In the genomic region with DNA sequence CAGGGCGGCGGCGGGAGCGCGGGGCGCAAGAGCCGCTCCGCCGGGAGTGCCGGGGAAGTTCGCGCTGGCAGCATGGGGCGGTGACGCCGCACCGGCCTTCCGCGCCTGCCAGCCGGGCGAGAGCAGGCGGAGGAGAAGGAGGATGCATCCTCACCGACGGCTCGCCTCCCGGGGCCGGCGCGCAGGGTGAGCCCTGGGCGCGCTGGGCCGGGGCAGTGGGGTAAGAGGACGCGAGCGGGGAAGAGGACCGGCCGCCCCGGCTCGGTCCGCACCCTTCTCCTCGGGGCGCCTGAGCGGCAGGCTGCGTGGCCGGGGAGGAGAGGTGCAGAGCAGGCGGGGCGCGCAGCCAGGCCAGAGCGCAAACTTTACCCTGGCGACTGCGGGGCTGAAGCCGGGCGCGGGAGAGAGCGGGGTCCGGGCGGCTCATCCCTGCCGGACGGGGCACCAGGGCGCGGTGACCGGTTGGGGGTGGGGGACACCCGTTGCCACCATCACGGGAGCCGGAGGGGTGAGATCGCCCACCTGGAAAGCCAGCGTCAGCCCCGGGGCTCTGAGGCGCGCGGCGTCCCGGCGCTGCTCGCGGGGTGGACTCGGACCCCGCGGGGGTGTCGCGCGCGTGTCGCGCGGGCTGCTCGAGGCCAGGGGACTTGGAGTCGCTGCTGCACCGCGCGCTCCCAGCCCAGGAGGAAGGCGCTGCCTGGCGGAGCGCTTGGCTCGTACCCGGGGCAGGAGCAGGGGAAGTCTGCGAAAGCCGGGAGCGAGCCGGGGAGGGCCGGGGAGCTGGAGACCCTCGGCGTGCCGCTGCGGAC, we compare ENCODE assay signal across 14 cellular contexts. TPM values are rescaled to one million over a fixed set of nuclear protein-coding genes. Genes with fewer than 3 reads are reported as not detected.
DNase-seq lines count a peak whose midpoint lies in the region; ATAC-seq and TF ChIP-seq lines count a peak whose summit lies in the region.
"Had no signal": no experiment of that assay in that cellular context is flagged by ENCODE, and none has a peak within 500 bp of the region (broad histone marks: within the 10 kb centered on the region; RNA-seq: fewer than 3 reads in every experiment).

No MANE protein-coding gene starts in this region.

- peaks cover 36% of the 10 kb centered on the region for H3K27me3 Mint-ChIP-seq in endodermal cell (ENCODE audit: insufficient read depth)
- peaks cover 69% of the 10 kb centered on the region for H3K27me3 Mint-ChIP-seq in nephron progenitor cell (ENCODE audit: low read depth, poor library complexity)

- H3K27me3 ChIP-seq in H7 (ENCODE audit: control insufficient read depth, insufficient read depth, low read length), result peaks cover 31% of the 10 kb centered on the region
- peaks cover 37% of the 10 kb centered on the region for H3K27me3 ChIP-seq in endodermal cell (ENCODE audit: control insufficient read depth, insufficient read depth, low read length, poor library complexity, severe bottlenecking)

- H3K27ac Mint-ChIP-seq in endodermal cell (no peak overlapping the region), nephron progenitor cell (no peak overlapping the region)
- H3K27ac Mint-ChIP-seq: activated CD8-positive, alpha-beta T cell treated with anti-CD3 and anti-CD28 coated beads, Interleukin-2, amount 10 ng/mL, durations not matched to agents 7 days and 5 days had no signal

- peaks cover 3% of the 10 kb centered on the region for H3K4me1 ChIP-seq in endodermal cell (ENCODE audit: control insufficient read depth, insufficient read depth, low read length)

- no peak overlapping the region for H3K9ac ChIP-seq in endodermal cell (ENCODE audit: extremely low read depth, low read length, poor library complexity, severe bottlenecking)

- H3K36me3 Mint-ChIP-seq in endodermal cell (ENCODE audit: low read depth), result no peaks in the 10 kb centered on the region
- no peaks in the 10 kb centered on the region for H3K36me3 Mint-ChIP-seq in nephron progenitor cell (ENCODE audit: low read depth)

- H3K4me3 Mint-ChIP-seq in endodermal cell (peak overlapping the region; percentile 49), nephron progenitor cell (peak overlapping the region; percentile 68)
- H3K4me3 Mint-ChIP-seq: activated CD8-positive, alpha-beta T cell treated with anti-CD3 and anti-CD28 coated beads, Interleukin-2, amount 10 ng/mL, durations not matched to agents 7 days and 5 days had no signal

- H3K4me1 Mint-ChIP-seq in endodermal cell (peaks cover 2% of the 10 kb centered on the region), nephron progenitor cell (peaks cover 8% of the 10 kb centered on the region)

- H3K9me3 Mint-ChIP-seq in endodermal cell (no peaks in the 10 kb centered on the region), nephron progenitor cell (no peaks in the 10 kb centered on the region)

- no peak for TF ChIP-seq CTCF in endodermal cell (conservative IDR thresholded peaks at IDR 0.05)
- no peak for TF ChIP-seq CTCF in nephron progenitor cell (IDR thresholded peaks at IDR 0.05)

- ATAC-seq in HG03457 (IDR thresholded peaks at IDR 0.05; ENCODE audit: unreplicated experiment), result no peak
- ATAC-seq: activated CD8-positive, alpha-beta T cell treated with anti-CD3 and anti-CD28 coated beads, Interleukin-2, amount 10 ng/mL, durations not matched to agents 7 days and 5 days had no signal

- 0% methylated on average over 9 to 104 of the region's 104 CpGs for WGBS in endodermal cell (ENCODE audit: insufficient coverage in 1 of 2, insufficient read length in 1 of 2), 2 experiments

- peak overlapping the region; percentile 63 for H3K4me3 ChIP-seq in H7 (ENCODE audit: insufficient read depth, low read depth, low read length)
- peak overlapping the region; percentile 74 for H3K4me3 ChIP-seq in endodermal cell (ENCODE audit: low read length)

- H3K36me3 ChIP-seq in H7 (replicated peaks; ENCODE audit: control insufficient read depth, insufficient read depth, low read length) (no peaks in the 10 kb centered on the region), endodermal cell (ENCODE audit: control insufficient read depth, insufficient read depth, low read length) (no peaks in the 10 kb centered on the region)

- no peak overlapping the region for H3K27ac ChIP-seq in endodermal cell (ENCODE audit: low read depth, low read length)

- DNase-seq in AG08396 (ENCODE audit: low spot score) (peak; percentile 42), H7 (peak; percentile 79), endodermal cell (peak; percentile 81), nephron progenitor cell (peak; percentile 51), DMS53 (lab: John Stamatoyannopoulos, UW) (no peak), GOT3 (lab: John Stamatoyannopoulos, UW) (no peak), MV-4-11 (lab: John Stamatoyannopoulos, UW) (no peak)
- DNase-seq: activated CD8-positive, alpha-beta T cell treated with anti-CD3 and anti-CD28 coated beads, Interleukin-2, amount 10 ng/mL, durations not matched to agents 7 days and 5 days; activated naive CD4-positive, alpha-beta T cell treated with anti-CD3 and anti-CD28 coated beads, Interleukin-2, amount 50 U/mL, for 16 hours; foreskin fibroblast; NCI-H1436 treated with DMSO at 0.1 percent for 48 hours had no signal

- no peaks in the 10 kb centered on the region for H3K9me3 ChIP-seq in endodermal cell (ENCODE audit: control insufficient read depth, low read length)

RNA-seq across cellular contexts. Expression of gene GABRA5, which starts 0.5 kb away (rescaled TPM):
- total RNA-seq in H7 (2014; rRNA removed; shearing (Covaris generic)), result 18.6 and 18.7 TPM in 2 replicates
- total RNA-seq in endodermal cell, result 1 to 10 TPM; 3.8 to 4.4 TPM
- polyA plus RNA-seq in endodermal cell (2013, experiment 1 of 2), result 2.8 TPM
- polyA plus RNA-seq in endodermal cell (2013, experiment 2 of 2), result 2.9 TPM
- total RNA-seq: activated CD8-positive, alpha-beta T cell treated with anti-CD3 and anti-CD28 coated beads, Interleukin-2, amount 10 ng/mL, durations not matched to agents 7 days and 5 days; HT-29; T-helper 1 cell treated with Interleukin-12 subunit alpha and Interleukin-12 subunit beta and Interleukin-4 antibody, amounts not matched to agents 30 ng/mL and 1 ng/mL, for 36 hours had no signal

Comparison
In these comparisons a context has a peak if more than half of its experiments do, and no peak if none do; other contexts are left out.
1. DNase-seq: peak in AG08396 (single experiment), H7 (single experiment), endodermal cell (single experiment) and nephron progenitor cell (single experiment); none in DMS53 (single experiment), GOT3 (single experiment) and MV-4-11 (single experiment).